In the genomic region with DNA sequence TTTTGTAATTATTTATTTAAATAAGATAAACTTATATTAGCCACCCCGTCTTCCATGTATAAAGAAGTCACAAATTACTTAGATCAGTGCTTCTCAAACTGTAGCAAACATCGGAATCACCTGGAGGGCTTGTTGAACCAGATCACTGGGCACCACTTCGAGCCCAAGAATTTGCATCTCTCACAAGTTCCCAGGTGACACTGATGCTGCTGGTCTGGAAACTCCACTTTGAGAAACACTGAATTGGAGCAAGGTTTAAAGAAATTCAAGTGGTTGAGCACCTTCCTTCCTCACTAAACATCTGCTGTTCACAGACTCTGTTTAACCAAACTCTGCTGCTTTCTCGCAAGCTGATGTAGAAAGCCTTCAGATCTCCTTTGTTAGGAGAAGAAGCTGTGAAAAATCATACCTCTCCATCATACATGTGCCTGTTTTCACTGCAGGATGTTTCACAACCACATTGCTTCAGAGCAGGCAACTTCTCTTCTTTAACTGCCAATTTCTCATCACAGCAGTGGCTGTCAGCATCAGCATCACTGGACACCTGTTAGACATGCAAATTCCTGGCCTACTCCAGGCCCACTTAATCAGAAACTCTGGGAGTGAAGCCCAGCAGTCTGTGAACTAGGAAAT, we compare ENCODE assay signal across 19 cellular contexts.
DNase-seq lines count a peak whose midpoint lies in the region; ATAC-seq and TF ChIP-seq lines count a peak whose summit lies in the region.
"Had no signal": no experiment of that assay in that cellular context is flagged by ENCODE, and none has a peak within 500 bp of the region (broad histone marks: within the 10 kb centered on the region; RNA-seq: fewer than 3 reads in every experiment).

No MANE protein-coding gene starts in this region.

- H3K4me3 ChIP-seq in DOHH2 (ENCODE audit: low read length) (peak overlapping the region; percentile 69), NB4 (ENCODE audit: low read depth, low read length) (no peak overlapping the region)
- H3K4me3 ChIP-seq: lung, sigmoid colon, upper lobe of right lung had no signal

- TF ChIP-seq CTCF in DOHH2 (IDR thresholded peaks at IDR 0.05; ENCODE audit: low read depth, low read length, poor library complexity, severe bottlenecking): no peak
- no peak for TF ChIP-seq CTCF in NB4 (IDR thresholded peaks at IDR 0.05; ENCODE audit: low read depth, low read length)
- no peak for TF ChIP-seq CTCF in nephron progenitor cell (IDR thresholded peaks at IDR 0.05)

- no peaks in the 10 kb centered on the region for H3K9me3 Mint-ChIP-seq in nephron progenitor cell

- H3K4me1 ChIP-seq in DOHH2 (ENCODE audit: control insufficient read depth, low read length): peaks cover 99% of the 10 kb centered on the region
- H3K4me1 ChIP-seq: sigmoid colon, upper lobe of right lung had no signal

- no peaks in the 10 kb centered on the region for H4K20me1 ChIP-seq in DOHH2 (ENCODE audit: control insufficient read depth, insufficient read depth, low read depth, low read length)

- H3K9me2 ChIP-seq in DOHH2 (replicated peaks; ENCODE audit: control insufficient read depth, low read length): no peaks in the 10 kb centered on the region

- TF ChIP-seq POLR2A in NB4 (IDR thresholded peaks at IDR 0.05; ENCODE audit: extremely low read depth, insufficient read length): no peak

- no peaks in the 10 kb centered on the region for H3K79me2 ChIP-seq in DOHH2 (ENCODE audit: control insufficient read depth, low read length)

- no peaks in the 10 kb centered on the region for H3K9me3 ChIP-seq in DOHH2 (ENCODE audit: control insufficient read depth, insufficient read depth, low read length)
- H3K9me3 ChIP-seq: sigmoid colon, upper lobe of right lung had no signal

- H3F3A ChIP-seq in DOHH2 (ENCODE audit: control insufficient read depth, insufficient read depth): peaks cover 51% of the 10 kb centered on the region

- peak overlapping the region; percentile 100 for H3K27ac ChIP-seq in DOHH2 (ENCODE audit: low read depth, low read length)
- H3K27ac ChIP-seq: parathyroid adenoma, RWPE1, sigmoid colon, upper lobe of right lung had no signal

- no peak overlapping the region for H3K4me3 Mint-ChIP-seq in nephron progenitor cell

- peaks cover 34% of the 10 kb centered on the region for H3K4me1 Mint-ChIP-seq in nephron progenitor cell

- no peaks in the 10 kb centered on the region for H3K27me3 ChIP-seq in DOHH2 (ENCODE audit: control insufficient read depth, low read length)
- H3K27me3 ChIP-seq: sigmoid colon, upper lobe of right lung had no signal

- peak; percentile 43 for ATAC-seq in GM19351 (IDR thresholded peaks at IDR 0.05; ENCODE audit: unreplicated experiment)
- ATAC-seq: upper lobe of right lung had no signal

- H3K27ac Mint-ChIP-seq in nephron progenitor cell: no peak overlapping the region

- no peaks in the 10 kb centered on the region for H3K36me3 Mint-ChIP-seq in nephron progenitor cell (ENCODE audit: low read depth)

- H3K4me2 ChIP-seq in DOHH2 (ENCODE audit: low read length): peak overlapping the region; percentile 90

- DNase-seq in NB4 (ENCODE audit: low read depth) (peak; percentile 27), islet precursor cell (peak; percentile 17), dermis blood vessel endothelial cell (no peak), nephron progenitor cell (no peak), hypothalamus (lab: John Stamatoyannopoulos, UW) (no peak)
- DNase-seq: activated CD4-positive, alpha-beta T cell treated with anti-CD3 and anti-CD28 coated beads, Interleukin-2, amount 50 U/mL, for 1 hour; activated naive CD4-positive, alpha-beta T cell treated with anti-CD3 and anti-CD28 coated beads, Interleukin-2, amount 50 U/mL, for 16 hours; activated T-cell treated with anti-CD3 and anti-CD28 coated beads for 4 hours; COR-L47; head of caudate nucleus; NCI-H748 treated with DMSO at 0.1 percent for 48 hours; stimulated activated CD4-positive, alpha-beta T cell treated with anti-CD3 and anti-CD28 coated beads, Interleukin-1b, Interleukin-23, amount 100 ng/mL, for 48 hours; upper lobe of right lung had no signal

- peaks cover 32% of the 10 kb centered on the region for H3K27me3 Mint-ChIP-seq in nephron progenitor cell (ENCODE audit: low read depth, poor library complexity)

- H3K36me3 ChIP-seq in DOHH2 (ENCODE audit: control insufficient read depth, low read length): peaks cover 9% of the 10 kb centered on the region; the same call in 1 of the 2 replicates
- H3K36me3 ChIP-seq: sigmoid colon, upper lobe of right lung had no signal

Comparison
In these comparisons a context has a peak if more than half of its experiments do, and no peak if none do; other contexts are left out.
1. DNase-seq: peak in NB4 (single experiment) and islet precursor cell (single experiment); none in dermis blood vessel endothelial cell (single experiment), nephron progenitor cell (single experiment) and hypothalamus (0 of 51).